ENCODE assay signal across 9 cellular contexts in the genomic region with DNA sequence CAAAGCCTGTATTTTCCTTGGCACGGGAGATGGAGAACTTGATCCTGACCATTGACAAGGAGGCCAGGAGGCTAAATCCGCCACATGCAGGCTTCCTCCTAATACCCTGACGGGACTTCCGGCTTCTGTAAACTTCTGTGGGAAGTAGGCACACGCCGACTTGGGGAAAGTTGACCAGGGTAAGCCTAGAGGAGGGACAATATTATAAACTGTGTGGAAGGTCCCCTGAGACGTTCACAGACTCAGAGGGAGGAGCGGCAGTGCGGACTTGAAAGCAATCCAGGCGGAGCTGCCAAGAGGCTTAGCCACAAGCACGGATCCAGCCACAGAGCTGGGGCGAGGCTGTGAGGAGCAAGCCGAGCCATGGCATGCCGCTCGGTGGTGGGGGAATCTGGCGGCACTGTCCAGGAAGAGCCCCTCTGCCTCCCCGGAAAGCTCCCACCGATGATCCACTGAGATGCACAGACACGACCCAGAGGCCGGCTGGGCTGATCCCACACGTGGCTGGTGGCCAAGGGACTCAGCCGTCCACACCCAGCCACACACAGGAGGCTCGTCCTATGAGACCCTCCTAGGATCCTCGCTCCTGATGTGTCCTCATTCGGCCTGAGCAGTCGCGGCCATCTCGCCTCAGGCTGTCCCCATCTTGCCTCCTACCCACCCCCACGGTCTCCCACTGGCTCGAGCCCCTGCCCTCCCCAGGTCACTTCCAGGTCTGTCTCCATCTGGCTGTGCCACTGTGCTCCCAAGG. TPM values are rescaled to one million over a fixed set of nuclear protein-coding genes. Genes with fewer than 3 reads are reported as not detected.
A peak's percentile ranks its signal among the peaks of the same experiment; 100 is the strongest.
DNase-seq lines count a peak whose midpoint lies in the region; ATAC-seq and TF ChIP-seq lines count a peak whose summit lies in the region.
"Had no signal": no experiment of that assay in that cellular context is flagged by ENCODE, and none has a peak within 500 bp of the region (broad histone marks: within the 10 kb centered on the region; RNA-seq: fewer than 3 reads in every experiment).

No MANE protein-coding gene starts in this region.

- no peak for TF ChIP-seq CTCF in ascending aorta (IDR thresholded peaks at IDR 0.05)
- TF ChIP-seq CTCF in retinal pigment epithelial cell (conservative IDR thresholded peaks at IDR 0.05; ENCODE audit: low read depth, low read length) = no peak
- no peak for TF ChIP-seq CTCF in Calu3 (IDR thresholded peaks at IDR 0.05; ENCODE audit: unreplicated experiment)

- ATAC-seq in Right ventricle myocardium inferior (peak; percentile 90), GM18861 (IDR thresholded peaks at IDR 0.05; ENCODE audit: unreplicated experiment) (no peak), HG02852 (IDR thresholded peaks at IDR 0.05; ENCODE audit: unreplicated experiment) (no peak)

- intact Hi-C loops in ascending aorta (cut with DNase I) (loop anchor here (1.0 kb wide), 1 partner anchor 40 kb away; a partner anchor contains a TSS), Right ventricle myocardium inferior (cut with DNase I) (loop anchor here (2.0 to 5.0 kb wide), 3 partner anchors 39 to 65 kb away; a partner anchor contains a TSS), Calu3 (cut with micrococcal nuclease; ENCODE audit: unreplicated experiment) (no loop called here)

- H3K4me3 Mint-ChIP-seq in Calu3 (ENCODE audit: low read depth, unreplicated experiment) = no peak overlapping the region

- no peaks in the 10 kb centered on the region for H3K9me3 ChIP-seq in ascending aorta

- H3K4me1 Mint-ChIP-seq in Calu3 (ENCODE audit: low read depth, unreplicated experiment) = no peaks in the 10 kb centered on the region

- peaks cover 4 to 19% of the 10 kb centered on the region in 2 donors for H3K4me1 ChIP-seq in ascending aorta

- no TSS peak for BruUV-seq in Calu3 (replicated peaks; lab: Mats Ljungman, UMichigan)

- H3K4me3 ChIP-seq in ascending aorta = peak overlapping the region in 1 of 2 donors; percentile 48
- no peak overlapping the region for H3K4me3 ChIP-seq in retinal pigment epithelial cell (ENCODE audit: low read length)

- H3K36me3 Mint-ChIP-seq in Calu3 (ENCODE audit: insufficient read depth, unreplicated experiment) = no peaks in the 10 kb centered on the region

- CTCF ChIA-PET in Calu3 (lab: Charles Lee) = no interaction called here

- H3K27me3 Mint-ChIP-seq in Calu3 (ENCODE audit: unreplicated experiment) = peaks cover 15% of the 10 kb centered on the region

- DNase-seq in D341Med (ENCODE audit: low spot score) (peak; percentile 63), ascending aorta (ENCODE audit: low spot score in 2 of 2) (peak; percentile 14 to 88), Right ventricle myocardium inferior (ENCODE audit: missing footprints) (peak; percentile 87), retinal pigment epithelial cell (ENCODE audit: low read depth) (peak; percentile 19), hypothalamus (lab: John Stamatoyannopoulos, UW) (no peak), Calu3 (no peak)
- DNase-seq: hippocampal formation had no signal

- H3K9me3 Mint-ChIP-seq in Calu3 (ENCODE audit: low read depth, unreplicated experiment) = no peaks in the 10 kb centered on the region

- H3K27me3 ChIP-seq in ascending aorta = no peaks in the 10 kb centered on the region

- no peak overlapping the region for H3K27ac Mint-ChIP-seq in Calu3 (ENCODE audit: unreplicated experiment)

- no peaks in the 10 kb centered on the region for H3K36me3 ChIP-seq in ascending aorta

- H3K27ac ChIP-seq in ascending aorta = peak overlapping the region; percentile 68 to 71

RNA-seq across cellular contexts. Expression of a gene that starts 40.0 kb away (rescaled TPM):
- 18.0 TPM for total RNA-seq in ascending aorta
- 9.4 TPM for total RNA-seq in Right ventricle myocardium inferior
- 60.0 and 71.3 TPM in 2 replicates for total RNA-seq in Calu3 (2022)

Comparison
In these comparisons a context has a peak if more than half of its experiments do, and no peak if none do; other contexts are left out.
1. DNase-seq: peak in D341Med (single experiment), ascending aorta (2 of 2), Right ventricle myocardium inferior (single experiment) and retinal pigment epithelial cell (single experiment); none in hypothalamus (0 of 51) and Calu3 (single experiment).